ENCODE assay signal across 8 cellular contexts in the genomic region with DNA sequence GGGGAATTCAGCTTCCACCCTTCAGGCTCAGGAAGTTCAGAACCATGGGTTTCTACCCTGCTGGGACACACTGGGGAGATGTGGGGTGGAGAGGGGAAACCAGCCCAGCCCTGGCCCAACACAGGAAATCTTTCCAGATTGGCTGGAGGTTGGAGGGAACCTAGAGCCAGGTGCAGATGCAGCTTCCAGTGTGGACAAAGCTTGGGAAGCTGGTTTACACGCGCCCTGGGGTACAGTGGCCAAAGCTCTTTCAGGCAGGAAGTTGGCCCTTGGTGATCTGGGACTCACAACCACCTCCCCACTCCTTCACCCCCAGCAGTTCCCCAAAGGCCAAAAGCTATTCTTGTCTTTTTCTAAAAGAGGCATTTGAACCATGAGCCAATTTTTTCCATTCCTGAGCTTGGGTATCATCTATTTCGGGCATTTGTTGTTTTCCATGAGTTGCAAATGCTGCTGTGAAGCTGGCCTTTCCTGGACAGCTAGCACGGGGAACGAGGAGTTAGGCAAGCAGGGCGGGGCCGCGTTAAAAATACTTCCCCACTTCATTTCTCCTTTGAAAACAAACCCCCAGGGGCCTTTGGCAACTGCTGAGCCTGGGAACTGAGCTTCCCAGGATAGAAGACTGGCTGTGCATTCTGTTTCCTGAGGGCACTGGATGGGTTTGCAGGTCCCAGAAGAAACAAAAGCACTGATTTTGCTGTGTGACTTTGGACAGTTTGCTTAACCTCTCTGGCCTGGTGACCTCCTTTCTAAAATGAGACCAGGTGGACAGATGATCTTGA. TPM values are rescaled to one million over a fixed set of nuclear protein-coding genes. Genes with fewer than 3 reads are reported as not detected.
A peak's percentile ranks its signal among the peaks of the same experiment; 100 is the strongest.
DNase-seq lines count a peak whose midpoint lies in the region; ATAC-seq and TF ChIP-seq lines count a peak whose summit lies in the region.

No MANE protein-coding gene starts in this region.

- intact Hi-C loops in Caco-2 (cut with micrococcal nuclease; ENCODE audit: unreplicated experiment) = no loop called here

- H3K4me1 ChIP-seq in ACC112 (ENCODE audit: control insufficient read depth, insufficient read depth, low read length, unreplicated experiment) = peaks cover 38% of the 10 kb centered on the region
- H3K4me1 ChIP-seq in Caco-2 = peaks cover 7% of the 10 kb centered on the region

- H3K79me2 ChIP-seq in ACC112 (ENCODE audit: control insufficient read depth, insufficient read depth, low read length, unreplicated experiment) = no peaks in the 10 kb centered on the region

- TF ChIP-seq CTCF in coronary artery (IDR thresholded peaks at IDR 0.05) = no peak
- TF ChIP-seq CTCF in Caco-2 (IDR thresholded peaks at IDR 0.05; ENCODE audit: insufficient read depth in 1 of 2, low read depth in 1 of 2, low read length in 1 of 2, severe bottlenecking in 1 of 2, unreplicated experiment in 1 of 2) = no peak

- H3K27ac ChIP-seq in ACC112 (ENCODE audit: low read depth, low read length) (peak overlapping the region; percentile 50), coronary artery (peak overlapping the region; percentile 94 to 96)

- no peak overlapping the region for H3K4me3 Mint-ChIP-seq in Caco-2 (ENCODE audit: unreplicated experiment)

- H2AFZ ChIP-seq in ACC112 (ENCODE audit: low read length, unreplicated experiment) = peak overlapping the region; percentile 44

- DNase-seq in LHCN-M2 (ENCODE audit: low read depth) (peak; percentile 72), coronary artery (ENCODE audit: low spot score) (peak; percentile 97), myocyte (ENCODE audit: low read depth) (peak; percentile 95), NCI-H2081 treated with DMSO at 0.1 percent for 48 hours (lab: John Stamatoyannopoulos, UW) (no peak), Caco-2 (no peak), NCI-H510A (lab: John Stamatoyannopoulos, UW) (no peak)

- POLR2A ChIA-PET in Caco-2 (lab: Charles Lee) = no interaction called here

- H3K27me3 ChIP-seq in ACC112 (ENCODE audit: insufficient read depth, low read length) (0 out of 2 replicates have a peak, but pooled peaks cover 11% of the 10 kb centered on the region), Caco-2 (replicated peaks; ENCODE audit: control insufficient read depth, insufficient read depth, low read length) (no peaks in the 10 kb centered on the region)

- no peaks in the 10 kb centered on the region for H3K27me3 Mint-ChIP-seq in Caco-2 (ENCODE audit: insufficient read depth, unreplicated experiment)

- H3K36me3 Mint-ChIP-seq in Caco-2 (ENCODE audit: insufficient read depth, unreplicated experiment) = no peaks in the 10 kb centered on the region

- peaks cover 5% of the 10 kb centered on the region for H3K4me1 Mint-ChIP-seq in Caco-2 (ENCODE audit: low read depth, unreplicated experiment)

- no peak overlapping the region for H3K4me3 ChIP-seq in ACC112 (ENCODE audit: low read depth, low read length)
- H3K4me3 ChIP-seq in coronary artery = peak overlapping the region; percentile 35
- no peak overlapping the region for H3K4me3 ChIP-seq in Caco-2 (ENCODE audit: low read depth, low read length)

- no peak overlapping the region for H3K27ac Mint-ChIP-seq in Caco-2 (ENCODE audit: unreplicated experiment)

- no peak for ATAC-seq in GM18502 (IDR thresholded peaks at IDR 0.05; ENCODE audit: poor library complexity, unreplicated experiment)

- H3K36me3 ChIP-seq in ACC112 (ENCODE audit: insufficient read depth, low read length) (no peaks in the 10 kb centered on the region), Caco-2 (ENCODE audit: control insufficient read depth, insufficient read depth, low read length) (no peaks in the 10 kb centered on the region)

- CTCF ChIA-PET in Caco-2 (lab: Charles Lee) = no interaction called here

- H3K9me3 Mint-ChIP-seq in Caco-2 (ENCODE audit: unreplicated experiment) = no peaks in the 10 kb centered on the region

- no peaks in the 10 kb centered on the region for H3K9me3 ChIP-seq in Caco-2

- BruUV-seq in Caco-2 (replicated peaks; lab: Mats Ljungman, UMichigan) = no TSS peak

RNA-seq across cellular contexts. Expression of a gene that starts 3.1 kb away (rescaled TPM):
- 11.7 and 11.9 TPM in 2 replicates for total RNA-seq in LHCN-M2 (2014; rRNA removed)
- polyA plus RNA-seq in LHCN-M2 (2012) = 10.8 TPM
- 21.9 and 73.8 TPM in 2 replicates for total RNA-seq in myocyte
- polyA plus RNA-seq in myocyte (2012) = 7.3 TPM
- 3.0 and 3.3 TPM in 2 replicates for total RNA-seq in Caco-2 (2022)

RNA-seq across cellular contexts. Expression of a gene that starts 28.3 kb away (rescaled TPM):
- total RNA-seq in LHCN-M2 (2014; rRNA removed) (not detected in 2 replicates), myocyte (not detected in 2 replicates), Caco-2 (2022) (3.1 and 4.2 TPM in 2 replicates)
- not detected for polyA plus RNA-seq in LHCN-M2 (2012)
- polyA plus RNA-seq in myocyte (2012) = not detected

Comparison
In these comparisons a context has a peak if more than half of its experiments do, and no peak if none do; other contexts are left out.
1. DNase-seq: peak in LHCN-M2 (single experiment), coronary artery (single experiment) and myocyte (single experiment); none in NCI-H2081 treated with DMSO at 0.1 percent for 48 hours (single experiment), Caco-2 (0 of 2) and NCI-H510A (single experiment).